Comparison of ENCODE assay signal across 8 cellular contexts in the genomic region with DNA sequence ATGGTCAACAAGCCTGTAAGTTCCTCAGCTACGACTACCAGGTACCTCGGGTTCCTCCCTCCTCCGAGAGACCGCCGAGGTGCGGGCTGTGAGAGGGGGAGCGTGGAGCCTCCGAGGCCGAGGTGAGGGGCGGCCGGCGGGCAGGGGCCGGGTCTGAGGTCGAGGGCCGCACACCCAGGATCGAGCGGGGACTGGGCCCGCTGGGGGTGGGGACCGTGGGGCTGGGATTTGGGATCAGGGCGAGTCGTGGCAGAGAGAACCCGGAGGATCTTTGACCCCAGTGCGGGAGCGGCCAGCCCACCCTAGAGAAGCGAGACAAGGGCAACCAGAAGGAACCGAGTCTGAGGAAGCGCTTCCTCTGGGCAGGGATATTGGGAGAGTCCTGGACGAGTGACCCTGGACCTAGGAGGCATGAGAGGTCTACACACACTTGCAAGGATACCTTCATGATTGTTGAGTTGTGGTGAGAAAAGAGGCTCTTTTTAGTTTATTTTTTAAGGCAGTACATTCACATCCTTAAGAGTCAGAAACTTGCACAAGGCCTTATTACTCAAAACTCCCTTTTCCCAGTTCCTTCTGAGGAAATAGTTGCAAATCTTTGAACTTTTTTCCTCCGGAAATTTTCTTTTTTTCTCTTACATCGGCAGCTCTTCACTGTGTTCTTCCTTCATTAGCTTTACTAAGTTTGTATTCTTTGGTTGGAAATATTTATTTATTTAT. TPM values are rescaled to one million over a fixed set of nuclear protein-coding genes. Genes with fewer than 3 reads are reported as not detected.
DNase-seq lines count a peak whose midpoint lies in the region; ATAC-seq and TF ChIP-seq lines count a peak whose summit lies in the region.

No MANE protein-coding gene starts in this region.

- peak overlapping the region; percentile 66 to 67 for H3K4me3 ChIP-seq in body of pancreas
- peak overlapping the region; percentile 42 to 86 (median 45) for H3K4me3 ChIP-seq in thyroid gland (replicated peaks in 1 of 3)

- H3K36me3 ChIP-seq in body of pancreas (replicated peaks in 1 of 2; ENCODE audit: insufficient read depth in 1 of 2, low read depth in 2 of 2) = no peaks in the 10 kb centered on the region
- no peaks in the 10 kb centered on the region for H3K36me3 ChIP-seq in thyroid gland

- peak overlapping the region; percentile 95 for H3K27ac ChIP-seq in 22Rv1
- H3K27ac ChIP-seq in body of pancreas = peak overlapping the region; percentile 96 to 100 (median 98)
- peak overlapping the region; percentile 88 to 99 (median 96) for H3K27ac ChIP-seq in thyroid gland

- peak; percentile 2 for ATAC-seq in HG03135 (IDR thresholded peaks at IDR 0.05; ENCODE audit: unreplicated experiment)
- ATAC-seq in body of pancreas = peak; percentile 2
- ATAC-seq in left colon = peak; percentile 7
- no peak for ATAC-seq in GM21529 (IDR thresholded peaks at IDR 0.05; ENCODE audit: unreplicated experiment)

- 5 to 19% methylated on average over 5 to 29 of the region's 30 CpGs for WGBS in body of pancreas, 2 donors
- WGBS in thyroid gland, 2 donors = 6 to 9% methylated on average over 11 to 20 of the region's 30 CpGs

- DNase-seq in body of pancreas = no peak
- DNase-seq in left colon = no peak
- no peak for DNase-seq in thyroid gland
- DNase-seq in NCI-H446 (lab: John Stamatoyannopoulos, UW) = no peak
- no peak for DNase-seq in NCI-H128 (lab: John Stamatoyannopoulos, UW; ENCODE audit: unreplicated experiment)

- TF ChIP-seq POLR2A in body of pancreas (IDR thresholded peaks at IDR 0.05) = no peak
- no peak for TF ChIP-seq POLR2A in thyroid gland (IDR thresholded peaks at IDR 0.05)

- H3K4me1 ChIP-seq in body of pancreas (peaks cover 13% of the 10 kb centered on the region), thyroid gland (peaks cover 4 to 10% of the 10 kb centered on the region in 2 donors)

- H3K9me3 ChIP-seq in body of pancreas (no peaks in the 10 kb centered on the region), thyroid gland (no peaks in the 10 kb centered on the region)

- intact Hi-C loops in body of pancreas (cut with DNase I) (no loop called here), left colon (cut with DNase I, micrococcal nuclease) (no loop called here), thyroid gland (cut with DNase I) (no loop called here)

- H3K27me3 ChIP-seq in body of pancreas (no peaks in the 10 kb centered on the region), thyroid gland (no peaks in the 10 kb centered on the region)

- TF ChIP-seq CTCF in 22Rv1 (IDR thresholded peaks at IDR 0.05) (no peak), body of pancreas (IDR thresholded peaks at IDR 0.05) (no peak), thyroid gland (IDR thresholded peaks at IDR 0.05) (no peak)

RNA-seq across cellular contexts. Expression of a gene that starts 0.4 kb away (rescaled TPM):
- total RNA-seq in body of pancreas = 1 to 10 TPM; 1.6 to 7.5 TPM
- 1 to 10 TPM; 5.2 to 5.9 TPM for total RNA-seq in left colon
- 10 to 100 TPM; 11.9 to 21.7 (median 19.9) TPM for total RNA-seq in thyroid gland

RNA-seq across cellular contexts. Expression of a gene that starts 28.3 kb away (rescaled TPM):
- total RNA-seq in body of pancreas (10 to 100 TPM; 33.6 to 80.9 TPM), left colon (100 to 1,000 TPM; 214 to 257 TPM), thyroid gland (100 to 1,000 TPM; 148 to 158 (median 155) TPM)
